Comparison of ENCODE assay signal across 8 cellular contexts in the genomic region with DNA sequence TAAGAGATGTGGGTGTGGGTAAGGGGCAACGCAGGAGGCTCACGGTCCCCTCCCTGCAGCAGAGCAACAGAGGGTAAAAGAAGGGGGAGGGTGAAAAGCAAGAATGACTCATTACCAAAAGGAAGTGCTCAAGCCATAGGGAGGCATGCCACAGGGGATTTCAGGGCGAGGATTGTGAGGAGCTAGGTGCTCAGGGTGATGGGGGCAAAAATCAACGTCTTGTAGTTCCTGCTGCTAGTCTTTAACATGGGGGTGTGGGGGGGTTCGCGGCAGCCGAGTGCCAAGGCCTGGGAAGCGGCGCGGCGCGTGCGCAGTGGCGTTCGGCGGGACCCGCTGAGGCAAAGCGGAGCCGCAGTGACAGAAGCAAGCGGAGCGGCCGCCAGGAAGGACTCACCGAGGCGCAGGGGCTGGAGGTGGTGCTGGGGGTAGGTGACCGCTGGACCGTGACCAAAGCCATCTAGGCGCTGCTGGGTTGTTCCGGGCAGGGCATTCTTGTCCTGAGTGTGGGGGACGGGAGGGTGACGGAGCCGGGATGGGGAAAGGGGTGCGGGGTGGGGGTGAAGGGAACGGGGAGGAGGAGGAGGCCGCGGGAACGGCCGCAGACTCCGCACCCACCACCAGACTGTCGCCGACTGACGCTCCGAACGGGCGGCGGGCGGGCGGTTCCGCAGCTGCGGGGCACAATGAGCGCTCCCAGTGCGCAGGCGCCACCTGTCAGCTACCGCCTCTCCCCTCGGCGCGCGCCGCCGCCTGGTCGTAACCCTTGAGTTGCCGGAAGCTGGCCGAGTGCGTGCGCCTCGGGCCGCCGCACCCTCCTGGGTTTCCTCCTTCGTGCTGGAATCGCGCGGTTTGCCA. TPM values are rescaled to one million over a fixed set of nuclear protein-coding genes. Genes with fewer than 3 reads are reported as not detected.
A peak's percentile ranks its signal among the peaks of the same experiment; 100 is the strongest.
DNase-seq lines count a peak whose midpoint lies in the region; ATAC-seq lines count a peak whose summit lies in the region.

A gene with protein sequence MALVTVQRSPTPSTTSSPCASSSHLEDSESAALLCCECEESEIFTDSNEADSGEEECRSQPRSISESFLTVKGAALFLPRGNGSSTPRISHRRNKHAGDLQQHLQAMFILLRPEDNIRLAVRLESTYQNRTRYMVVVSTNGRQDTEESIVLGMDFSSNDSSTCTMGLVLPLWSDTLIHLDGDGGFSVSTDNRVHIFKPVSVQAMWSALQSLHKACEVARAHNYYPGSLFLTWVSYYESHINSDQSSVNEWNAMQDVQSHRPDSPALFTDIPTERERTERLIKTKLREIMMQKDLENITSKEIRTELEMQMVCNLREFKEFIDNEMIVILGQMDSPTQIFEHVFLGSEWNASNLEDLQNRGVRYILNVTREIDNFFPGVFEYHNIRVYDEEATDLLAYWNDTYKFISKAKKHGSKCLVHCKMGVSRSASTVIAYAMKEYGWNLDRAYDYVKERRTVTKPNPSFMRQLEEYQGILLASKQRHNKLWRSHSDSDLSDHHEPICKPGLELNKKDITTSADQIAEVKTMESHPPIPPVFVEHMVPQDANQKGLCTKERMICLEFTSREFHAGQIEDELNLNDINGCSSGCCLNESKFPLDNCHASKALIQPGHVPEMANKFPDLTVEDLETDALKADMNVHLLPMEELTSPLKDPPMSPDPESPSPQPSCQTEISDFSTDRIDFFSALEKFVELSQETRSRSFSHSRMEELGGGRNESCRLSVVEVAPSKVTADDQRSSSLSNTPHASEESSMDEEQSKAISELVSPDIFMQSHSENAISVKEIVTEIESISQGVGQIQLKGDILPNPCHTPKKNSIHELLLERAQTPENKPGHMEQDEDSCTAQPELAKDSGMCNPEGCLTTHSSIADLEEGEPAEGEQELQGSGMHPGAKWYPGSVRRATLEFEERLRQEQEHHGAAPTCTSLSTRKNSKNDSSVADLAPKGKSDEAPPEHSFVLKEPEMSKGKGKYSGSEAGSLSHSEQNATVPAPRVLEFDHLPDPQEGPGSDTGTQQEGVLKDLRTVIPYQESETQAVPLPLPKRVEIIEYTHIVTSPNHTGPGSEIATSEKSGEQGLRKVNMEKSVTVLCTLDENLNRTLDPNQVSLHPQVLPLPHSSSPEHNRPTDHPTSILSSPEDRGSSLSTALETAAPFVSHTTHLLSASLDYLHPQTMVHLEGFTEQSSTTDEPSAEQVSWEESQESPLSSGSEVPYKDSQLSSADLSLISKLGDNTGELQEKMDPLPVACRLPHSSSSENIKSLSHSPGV (N-terminal part only) (minus strand): TSS at position 685 of the 855 bp plus-strand sequence. CDS start 228 bp downstream, at position 457.

- H3K4me1 Mint-ChIP-seq in activated T-cell treated with anti-CD3 and anti-CD28 coated beads, Interleukin-2, amount 50 U/mL, for 72 hours (ENCODE audit: low read depth) = peaks cover 37% of the 10 kb centered on the region
- peaks cover 25 to 42% (median 32%) of the 10 kb centered on the region in 3 donors for H3K4me1 Mint-ChIP-seq in naive B cell
- H3K4me1 Mint-ChIP-seq in stimulated activated memory B cell treated with anti-CD40 and anti-IgM and Interleukin-4, amounts not matched to agents 10 μg/mL and 1 μg/mL and 100 μg/mL, for 72 hours = peaks cover 37% of the 10 kb centered on the region

- H3K27me3 Mint-ChIP-seq in activated T-cell treated with anti-CD3 and anti-CD28 coated beads, Interleukin-2, amount 50 U/mL, for 72 hours (ENCODE audit: low read depth) = no peaks in the 10 kb centered on the region
- H3K27me3 Mint-ChIP-seq in naive B cell = no peaks in the 10 kb centered on the region
- no peaks in the 10 kb centered on the region for H3K27me3 Mint-ChIP-seq in stimulated activated memory B cell treated with anti-CD40 and anti-IgM and Interleukin-4, amounts not matched to agents 10 μg/mL and 1 μg/mL and 100 μg/mL, for 72 hours

- ATAC-seq in GM21717 (IDR thresholded peaks at IDR 0.05; ENCODE audit: unreplicated experiment) (peak; percentile 54), naive B cell (ENCODE audit: low read depth in 2 of 2) (peak; percentile 65)
- peak; percentile 82 to 86 for ATAC-seq in activated T-cell treated with anti-CD3 and anti-CD28 coated beads, Interleukin-2, amount 50 U/mL, for 72 hours (replicated peaks in 1 of 2)
- peak; percentile 87 for ATAC-seq in stimulated activated memory B cell treated with anti-CD40 and anti-IgM and Interleukin-4, amounts not matched to agents 10 μg/mL and 1 μg/mL and 100 μg/mL, for 72 hours

- no peaks in the 10 kb centered on the region for H3K9me3 Mint-ChIP-seq in activated T-cell treated with anti-CD3 and anti-CD28 coated beads, Interleukin-2, amount 50 U/mL, for 72 hours
- no peaks in the 10 kb centered on the region for H3K9me3 Mint-ChIP-seq in naive B cell
- no peaks in the 10 kb centered on the region for H3K9me3 Mint-ChIP-seq in stimulated activated memory B cell treated with anti-CD40 and anti-IgM and Interleukin-4, amounts not matched to agents 10 μg/mL and 1 μg/mL and 100 μg/mL, for 72 hours

- no peak within 1 kb of the TSS for H3K4me3 Mint-ChIP-seq in activated T-cell treated with anti-CD3 and anti-CD28 coated beads, Interleukin-2, amount 50 U/mL, for 72 hours
- no peak within 1 kb of the TSS for H3K4me3 Mint-ChIP-seq in naive B cell
- H3K4me3 Mint-ChIP-seq in stimulated activated memory B cell treated with anti-CD40 and anti-IgM and Interleukin-4, amounts not matched to agents 10 μg/mL and 1 μg/mL and 100 μg/mL, for 72 hours = no peak within 1 kb of the TSS

- DNase-seq in DMS114 treated with DMSO at 0.1 percent for 48 hours (lab: John Stamatoyannopoulos, UW; ENCODE audit: unreplicated experiment) (peak; percentile 70), LHCN-M2 (ENCODE audit: low read depth) (peak; percentile 76), RKO (ENCODE audit: low spot score) (peak; percentile 94), fibroblast of gingiva (ENCODE audit: low read depth) (peak; percentile 78), naive B cell (peak; percentile 89)
- peak; percentile 89 to 91 for DNase-seq in activated T-cell treated with anti-CD3 and anti-CD28 coated beads, Interleukin-2, amount 50 U/mL, for 72 hours

- peaks cover 4 to 5% of the 10 kb centered on the region in 2 donors for H3K36me3 Mint-ChIP-seq in activated T-cell treated with anti-CD3 and anti-CD28 coated beads, Interleukin-2, amount 50 U/mL, for 72 hours (ENCODE audit: insufficient read depth in 2 of 2)
- H3K36me3 Mint-ChIP-seq in naive B cell = peaks cover 0 to 4% of the 10 kb centered on the region in 2 donors
- peaks cover 7% of the 10 kb centered on the region for H3K36me3 Mint-ChIP-seq in stimulated activated memory B cell treated with anti-CD40 and anti-IgM and Interleukin-4, amounts not matched to agents 10 μg/mL and 1 μg/mL and 100 μg/mL, for 72 hours

- H3K27ac Mint-ChIP-seq in activated T-cell treated with anti-CD3 and anti-CD28 coated beads, Interleukin-2, amount 50 U/mL, for 72 hours = no peak within 1 kb of the TSS
- peak within 1 kb of the TSS in 2 of 6 donors; percentile 88 to 99 for H3K27ac Mint-ChIP-seq in naive B cell
- H3K27ac Mint-ChIP-seq in stimulated activated memory B cell treated with anti-CD40 and anti-IgM and Interleukin-4, amounts not matched to agents 10 μg/mL and 1 μg/mL and 100 μg/mL, for 72 hours = no peak within 1 kb of the TSS

RNA-seq across cellular contexts. Expression of the gene that starts here (rescaled TPM):
- total RNA-seq in LHCN-M2 (2014; rRNA removed) = 10.8 and 16.5 TPM in 2 replicates
- polyA plus RNA-seq in LHCN-M2 (2012) = 12.5 TPM
- 10 to 100 TPM; 41.4 to 46.8 TPM for total RNA-seq in activated T-cell treated with anti-CD3 and anti-CD28 coated beads, Interleukin-2, amount 50 U/mL, for 72 hours
- 10 to 100 TPM; 46.3 to 96.7 (median 65.5) TPM for polyA plus RNA-seq in naive B cell (ENCODE audit: low read depth in 6 of 6)

Comparison
In these comparisons a context has a peak if more than half of its experiments do, and no peak if none do; other contexts are left out.
1. Peak in every context shown above with its lines: DNase-seq and ATAC-seq.